11 cellular contexts compared by ENCODE assay signal in genomic region chr6:165573671-165574070, GRCh38.
DNase-seq lines count a peak whose midpoint lies in the region; ATAC-seq and TF ChIP-seq lines count a peak whose summit lies in the region.
"Had no signal": no experiment of that assay in that cellular context is flagged by ENCODE, and none has a peak within 500 bp of the region (broad histone marks: within the 10 kb centered on the region; RNA-seq: fewer than 3 reads in every experiment).

No MANE protein-coding gene starts in this region.

- peaks cover 0 to 4% of the 10 kb centered on the region in 2 donors for H3K9me3 ChIP-seq in left lung

- DNase-seq in NCI-H1092 treated with DMSO at 0.1 percent for 48 hours (lab: John Stamatoyannopoulos, UW) = peak; percentile 64
- peak; percentile 97 for DNase-seq in choroid plexus epithelial cell (ENCODE audit: low read depth)
- DNase-seq in left lung = no peak
- DNase-seq in stromal cell of bone marrow (ENCODE audit: low read depth) = peak; percentile 22
- DNase-seq in GM03348 (ENCODE audit: low spot score) = no peak
- no peak for DNase-seq in activated CD4-positive, alpha-beta T cell treated with anti-CD3 and anti-CD28 coated beads, Interleukin-2, amount 50 U/mL, for 48 hours
- DNase-seq: cerebellar nuclear complex; stimulated activated CD4-positive, alpha-beta T cell treated with anti-CD3 and anti-CD28 coated beads, Interleukin-2, amount 100 ng/mL, for 48 hours had no signal

- H3K4me3 ChIP-seq in choroid plexus epithelial cell (ENCODE audit: low read depth, low read length) = no peak overlapping the region
- H3K4me3 ChIP-seq in left lung = no peak overlapping the region
- H3K4me3 ChIP-seq: K562 had no signal

- H3K27me3 ChIP-seq in left lung = no peaks in the 10 kb centered on the region

- intact Hi-C loops in left lung (cut with DNase I) = no loop called here

- no peaks in the 10 kb centered on the region for H3K4me1 ChIP-seq in left lung

- no peaks in the 10 kb centered on the region for H3K36me3 ChIP-seq in left lung

- TF ChIP-seq CTCF in choroid plexus epithelial cell (conservative IDR thresholded peaks at IDR 0.05; ENCODE audit: low read depth, low read length) = peak; percentile 4
- TF ChIP-seq CTCF in left lung (IDR thresholded peaks at IDR 0.05) = no peak

- ATAC-seq in left lung (peak; percentile 82), GM19397 (IDR thresholded peaks at IDR 0.05; ENCODE audit: unreplicated experiment) (no peak), HG03342 (IDR thresholded peaks at IDR 0.05; ENCODE audit: unreplicated experiment) (no peak)
- ATAC-seq: K562 had no signal

- H3K27ac ChIP-seq in left lung = no peak overlapping the region

Comparison
In these comparisons a context has a peak if more than half of its experiments do, and no peak if none do; other contexts are left out.
1. DNase-seq: peak in NCI-H1092 treated with DMSO at 0.1 percent for 48 hours (single experiment), choroid plexus epithelial cell (single experiment) and stromal cell of bone marrow (single experiment); none in left lung (0 of 2), GM03348 (single experiment) and activated CD4-positive, alpha-beta T cell treated with anti-CD3 and anti-CD28 coated beads, Interleukin-2, amount 50 U/mL, for 48 hours (0 of 2).